8 cellular contexts compared by ENCODE assay signal in the genomic region with DNA sequence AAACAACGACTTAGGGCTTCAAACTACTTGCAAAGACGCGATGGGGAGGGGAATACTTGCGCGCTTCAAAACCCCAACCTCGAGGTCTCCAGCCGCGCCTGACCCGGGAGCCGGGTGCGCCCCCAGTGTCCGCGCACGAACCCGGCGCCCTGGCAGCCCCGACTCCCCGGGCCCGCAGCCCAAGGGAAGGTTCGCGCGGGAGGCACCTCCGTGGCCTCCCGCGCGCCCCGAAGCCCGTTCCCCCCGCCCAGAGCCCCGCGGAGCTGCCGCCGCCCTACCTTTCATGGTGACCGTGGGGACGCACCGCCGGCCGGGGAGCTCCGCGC. TPM values are rescaled to one million over a fixed set of nuclear protein-coding genes. Genes with fewer than 3 reads are reported as not detected.
DNase-seq lines count a peak whose midpoint lies in the region; ATAC-seq and TF ChIP-seq lines count a peak whose summit lies in the region.

No MANE protein-coding gene starts in this region.

- TF ChIP-seq CTCF in AG09309 (IDR thresholded peaks at IDR 0.05; ENCODE audit: control insufficient read depth, insufficient read depth, low read depth, low read length, missing control alignments) (no peak), Panc1 (IDR thresholded peaks at IDR 0.05) (no peak), foreskin fibroblast (IDR thresholded peaks at IDR 0.05; ENCODE audit: low read depth, low read length) (peak; percentile 8), osteoblast (IDR thresholded peaks at IDR 0.05; ENCODE audit: extremely low read depth, low read depth, low read length) (no peak)

- H2AFZ ChIP-seq in osteoblast (ENCODE audit: low read length) = no peak overlapping the region

- peaks cover 13% of the 10 kb centered on the region for H3K27me3 ChIP-seq in Panc1 (ENCODE audit: control insufficient read depth, insufficient read depth, low read length)
- peaks cover 13% of the 10 kb centered on the region for H3K27me3 ChIP-seq in osteoblast (ENCODE audit: insufficient read depth, low read length)

- CTCF ChIA-PET in Panc1 (lab: Charles Lee) = no interaction called here

- H3K27ac ChIP-seq in Panc1 (ENCODE audit: low read length) (no peak overlapping the region), osteoblast (ENCODE audit: low read depth, low read length) (peak overlapping the region; percentile 89)

- H3K9me3 ChIP-seq in Panc1 (ENCODE audit: control insufficient read depth, insufficient read depth, low read depth, low read length) (no peaks in the 10 kb centered on the region), osteoblast (ENCODE audit: low read depth, low read length) (no peaks in the 10 kb centered on the region)

- ATAC-seq in Panc1 (no peak), GM21447 (IDR thresholded peaks at IDR 0.05; ENCODE audit: unreplicated experiment) (no peak), GM21367 (IDR thresholded peaks at IDR 0.05; ENCODE audit: unreplicated experiment) (no peak), left lobe of liver (no peak)

- in situ Hi-C loops in Panc1 (cut with HindIII; ENCODE audit: low pct_unique_long_range_greater_than_20kb, low sequenced_read_pairs) = no loop called here

- POLR2A ChIA-PET in Panc1 (lab: Charles Lee) = no interaction called here

- H3K79me2 ChIP-seq in osteoblast (ENCODE audit: insufficient read depth, low read length) = peaks cover 8% of the 10 kb centered on the region

- H3K4me1 ChIP-seq in Panc1 (ENCODE audit: control insufficient read depth, insufficient read depth, low read length) (peaks cover 8% of the 10 kb centered on the region; the same call in 1 of the 2 replicates), osteoblast (ENCODE audit: insufficient read depth, low read length) (peaks cover 24% of the 10 kb centered on the region)

- DNase-seq in AG09309 (ENCODE audit: low read depth) (no peak), Panc1 (ENCODE audit: low read depth, low spot score) (no peak), foreskin fibroblast (no peak), osteoblast (ENCODE audit: insufficient read length, low spot score, missing footprints) (peak; percentile 65), HPDE6-E6E7 (ENCODE audit: extremely low spot score) (no peak), left lobe of liver (ENCODE audit: low spot score) (no peak)

- peak overlapping the region; percentile 89 for H3K4me2 ChIP-seq in osteoblast (ENCODE audit: insufficient read depth, low read length)

- H3K4me3 ChIP-seq in AG09309 (ENCODE audit: control insufficient read depth, low read depth, low read length) (peak overlapping the region; percentile 76), Panc1 (ENCODE audit: low read depth in 2 of 2, low read length in 2 of 2) (peak overlapping the region; percentile 18 to 21), foreskin fibroblast (ENCODE audit: low read depth in 1 of 2, low read length in 2 of 2) (peak overlapping the region; percentile 59 to 79), osteoblast (ENCODE audit: insufficient read depth, low read length) (peak overlapping the region; percentile 81)

- H4K20me1 ChIP-seq in osteoblast (ENCODE audit: insufficient read depth, low read length) = no peaks in the 10 kb centered on the region

- BruUV-seq in Panc1 (replicated peaks; lab: Mats Ljungman, UMichigan) = no TSS peak

- H3K36me3 ChIP-seq in Panc1 (ENCODE audit: control insufficient read depth, insufficient read depth, low read length) (no peaks in the 10 kb centered on the region), osteoblast (ENCODE audit: insufficient read depth, low read length) (no peaks in the 10 kb centered on the region)

- intact Hi-C loops in Panc1 (cut with micrococcal nuclease; ENCODE audit: unreplicated experiment) = no loop called here

RNA-seq across cellular contexts. Expression of a gene that starts 0.3 kb away (rescaled TPM):
- total RNA-seq in Panc1 (2021; ENCODE audit: unreplicated experiment) = 0.03 TPM
- polyA plus RNA-seq in Panc1 (2012; ENCODE audit: insufficient read length) = not detected
- 38.0 and 56.9 TPM in 2 replicates for total RNA-seq in osteoblast
- total RNA-seq in left lobe of liver = 0.08 TPM

Comparison
In these comparisons a context has a peak if more than half of its experiments do, and no peak if none do; other contexts are left out.
1. H3K4me3 ChIP-seq: peak in every context shown above with its lines; median percentile 81 in osteoblast; 76 in AG09309; 69 in foreskin fibroblast; 20 in Panc1.
2. RNA of a gene that starts 0.3 kb away (total RNA-seq): 38.0 to 56.9 TPM in osteoblast; 0.08 TPM in left lobe of liver (single experiment) and 0.03 TPM in Panc1 (single experiment); every median in the first group is over 10 times any median in the second.